10 cellular contexts compared by ENCODE assay signal in the genomic region with DNA sequence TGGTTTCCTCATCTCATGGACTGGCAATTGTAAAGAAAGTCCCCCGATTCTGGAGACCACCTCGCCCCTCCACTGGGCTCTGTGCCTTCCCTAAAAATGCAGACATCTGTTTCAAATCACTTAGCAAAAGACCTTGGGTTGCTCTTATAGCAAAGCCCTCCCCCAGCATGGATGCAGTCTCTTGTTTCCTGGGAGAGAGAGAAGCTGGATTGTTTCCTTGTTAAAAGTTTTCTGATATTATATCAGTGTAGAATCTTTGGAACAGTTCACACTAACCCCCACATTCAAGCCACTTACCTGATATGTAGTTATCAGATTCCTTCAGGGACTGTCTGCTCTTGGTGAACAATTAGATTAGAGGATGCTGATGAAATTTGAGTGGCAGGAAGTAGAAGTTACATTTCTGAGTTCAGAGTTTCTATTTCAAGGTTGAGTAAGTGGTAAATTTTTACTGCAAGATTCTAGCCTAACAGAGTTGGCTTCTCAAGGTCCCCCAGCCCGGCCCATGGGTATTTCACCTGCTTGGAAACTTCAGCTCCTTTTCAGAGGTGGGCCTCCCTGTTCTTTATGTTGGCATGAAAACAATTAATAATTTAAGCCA. TPM values are rescaled to one million over a fixed set of nuclear protein-coding genes. Genes with fewer than 3 reads are reported as not detected.
DNase-seq lines count a peak whose midpoint lies in the region; ATAC-seq, FAIRE-seq and TF ChIP-seq lines count a peak whose summit lies in the region.
"Had no signal": no experiment of that assay in that cellular context is flagged by ENCODE, and none has a peak within 500 bp of the region (broad histone marks: within the 10 kb centered on the region; RNA-seq: fewer than 3 reads in every experiment).

No MANE protein-coding gene starts in this region.

- peak; percentile 98 for FAIRE-seq in GM19239 (lab: Jason Lieb, UNC)
- FAIRE-seq: urothelium cell line had no signal

- H3K4me3 ChIP-seq in WERI-Rb-1 (ENCODE audit: low read depth, low read length) (no peak overlapping the region), osteoblast (ENCODE audit: insufficient read depth, low read length) (no peak overlapping the region), suprapubic skin (no peak overlapping the region)
- H3K4me3 ChIP-seq: GM23248 had no signal

- no peak for ATAC-seq in GM21390 (IDR thresholded peaks at IDR 0.05; ENCODE audit: unreplicated experiment)

- H3K79me2 ChIP-seq in osteoblast (ENCODE audit: insufficient read depth, low read length), result no peaks in the 10 kb centered on the region

- H4K20me1 ChIP-seq in osteoblast (ENCODE audit: insufficient read depth, low read length), result no peaks in the 10 kb centered on the region

- H3K4me2 ChIP-seq in osteoblast (ENCODE audit: insufficient read depth, low read length), result no peak overlapping the region

- TF ChIP-seq CTCF in WERI-Rb-1 (IDR thresholded peaks at IDR 0.05; ENCODE audit: low read depth, low read length) (no peak), osteoblast (IDR thresholded peaks at IDR 0.05; ENCODE audit: extremely low read depth, low read depth, low read length) (no peak), suprapubic skin (IDR thresholded peaks at IDR 0.05) (no peak)

- H3K4me1 ChIP-seq in osteoblast (ENCODE audit: insufficient read depth, low read length) (peaks cover 15% of the 10 kb centered on the region), suprapubic skin (peaks cover 13% of the 10 kb centered on the region)

- no peak overlapping the region for H2AFZ ChIP-seq in osteoblast (ENCODE audit: low read length)
- H2AFZ ChIP-seq: GM23248 had no signal

- H3K9me3 ChIP-seq in WERI-Rb-1 (ENCODE audit: severe bottlenecking) (no peaks in the 10 kb centered on the region), osteoblast (ENCODE audit: low read depth, low read length) (no peaks in the 10 kb centered on the region), suprapubic skin (no peaks in the 10 kb centered on the region)

- no peaks in the 10 kb centered on the region for H3K36me3 ChIP-seq in WERI-Rb-1
- no peaks in the 10 kb centered on the region for H3K36me3 ChIP-seq in osteoblast (ENCODE audit: insufficient read depth, low read length)
- no peaks in the 10 kb centered on the region for H3K36me3 ChIP-seq in suprapubic skin

- TF ChIP-seq EP300 in suprapubic skin (IDR thresholded peaks at IDR 0.05), result no peak

- H3K27me3 ChIP-seq in WERI-Rb-1 (ENCODE audit: insufficient read depth, low read depth, severe bottlenecking) (no peaks in the 10 kb centered on the region), osteoblast (ENCODE audit: insufficient read depth, low read length) (no peaks in the 10 kb centered on the region), suprapubic skin (no peaks in the 10 kb centered on the region)

- 67% methylated on average over 3 of the region's 3 CpGs for WGBS in suprapubic skin

- peak; percentile 12 for DNase-seq in CD1c-positive myeloid dendritic cell (ENCODE audit: extremely low spot score)
- DNase-seq in GM19239 (ENCODE audit: insufficient read length, low spot score), result no peak
- peak; percentile 50 for DNase-seq in MV-4-11 (lab: John Stamatoyannopoulos, UW)
- DNase-seq in ecto neural progenitor cell (ENCODE audit: low spot score), result peak; percentile 16
- DNase-seq in WERI-Rb-1, result no peak
- DNase-seq in osteoblast (ENCODE audit: insufficient read length, low spot score, missing footprints), result no peak
- no peak for DNase-seq in suprapubic skin (ENCODE audit: low spot score in 2 of 2)
- DNase-seq: GM23248 had no signal

- H3K27ac ChIP-seq in WERI-Rb-1, result no peak overlapping the region
- no peak overlapping the region for H3K27ac ChIP-seq in osteoblast (ENCODE audit: low read depth, low read length)
- no peak overlapping the region for H3K27ac ChIP-seq in suprapubic skin
- H3K27ac ChIP-seq: GM23248 had no signal

- no peak for TF ChIP-seq POLR2A in suprapubic skin (IDR thresholded peaks at IDR 0.05)

RNA-seq across cellular contexts. Expression of a gene that starts 56.4 kb away (rescaled TPM):
- total RNA-seq in osteoblast (3.3 and 3.8 TPM in 2 replicates), suprapubic skin (10 to 100 TPM in 3 of 4 donors, 1 to 10 TPM in 1; 8.1 to 30.9 (median 15.3) TPM)

Comparison
In these comparisons a context has a peak if more than half of its experiments do, and no peak if none do; other contexts are left out.
1. DNase-seq: peak in CD1c-positive myeloid dendritic cell (single experiment), MV-4-11 (single experiment) and ecto neural progenitor cell (single experiment); none in GM19239 (single experiment), WERI-Rb-1 (single experiment), osteoblast (single experiment) and suprapubic skin (0 of 2).